Comparison of ENCODE assay signal across 20 cellular contexts in genomic region chr19:48296963-48297734, GRCh38. TPM values are rescaled to one million over a fixed set of nuclear protein-coding genes. Genes with fewer than 3 reads are reported as not detected.
DNase-seq lines count a peak whose midpoint lies in the region; ATAC-seq, FAIRE-seq and TF ChIP-seq lines count a peak whose summit lies in the region.
"Had no signal": no experiment of that assay in that cellular context is flagged by ENCODE, and none has a peak within 500 bp of the region (broad histone marks: within the 10 kb centered on the region; RNA-seq: fewer than 3 reads in every experiment).

No MANE protein-coding gene starts in this region.

- H2BK5ac ChIP-seq in H1 (ENCODE audit: low read depth, low read length), result peak overlapping the region; percentile 68; the same call in 1 of the 2 replicates
- no peak overlapping the region for H2BK5ac ChIP-seq in mesenchymal stem cell (ENCODE audit: low read depth, low read length, poor library complexity, severe bottlenecking)

- H3K23ac ChIP-seq in H1 (ENCODE audit: insufficient read length) (no peak overlapping the region), mesenchymal stem cell (ENCODE audit: low read length in 2 of 2) (no peak overlapping the region)

- no peak overlapping the region for H3K56ac ChIP-seq in H1 (replicated peaks; ENCODE audit: insufficient read length, low read depth, low read length)

- H2BK15ac ChIP-seq in H1 (ENCODE audit: low read length) (peak overlapping the region; percentile 36; the same call in 1 of the 2 replicates), mesenchymal stem cell (ENCODE audit: low read depth, poor library complexity, severe bottlenecking) (no peak overlapping the region)

- TF ChIP-seq POLR2A in H1 (IDR thresholded peaks at IDR 0.05; ENCODE audit: control extremely low read depth in 1 of 2, low read depth in 2 of 2, low read length in 2 of 2), result no peak

- TF ChIP-seq CTCF in H1 (IDR thresholded peaks at IDR 0.05; ENCODE audit: control extremely low read depth in 1 of 3, insufficient read depth in 1 of 3, low read depth in 1 of 3, low read length in 3 of 3) (peak; percentile 1 to 18 (median 13); a peak in 2 of 4 replicates), osteocyte (IDR thresholded peaks at IDR 0.05) (no peak)

- no peaks in the 10 kb centered on the region for H4K20me1 ChIP-seq in H1 (replicated peaks in 1 of 2; ENCODE audit: control insufficient read depth in 1 of 2, insufficient read depth in 2 of 2, low read length in 2 of 2)

- no peak for DNase-seq in stimulated activated naive CD8-positive, alpha-beta T cell treated with anti-CD3 and anti-CD28 coated beads, Interleukin-15, Interleukin-2, amounts not matched to agents 100 U/mL and 50 U/mL, for 24 hours
- DNase-seq in stimulated activated naive CD8-positive, alpha-beta T cell treated with anti-CD3 and anti-CD28 coated beads, Interleukin-15, amount 100 ng/mL, for 72 hours, result no peak
- DNase-seq in H1 (ENCODE audit: low read depth in 1 of 2, low spot score in 2 of 2), result peak in 1 of 2 experiments; percentile 60
- no peak for DNase-seq in mesenchymal stem cell
- DNase-seq in osteocyte (ENCODE audit: extremely low spot score, unreplicated experiment), result no peak
- no peak for DNase-seq in NCI-H187 (lab: John Stamatoyannopoulos, UW)
- DNase-seq: CD8-positive, alpha-beta T cell; DMS79; MM.1S; NCI-H1092 treated with DMSO at 0.1 percent for 48 hours; NCI-H146; NCI-H2081; NCI-H748 treated with DMSO at 0.1 percent for 48 hours; OCI-M1; SHP77 had no signal

- H2BK20ac ChIP-seq in H1 (ENCODE audit: low read length), result no peak overlapping the region

- H3K36me3 ChIP-seq in H1 (ENCODE audit: control insufficient read depth in 2 of 4, insufficient read depth in 4 of 4, low read length in 3 of 4) (no peaks in the 10 kb centered on the region), mesenchymal stem cell (ENCODE audit: control insufficient read depth in 1 of 2, insufficient read depth in 2 of 2, low read depth in 1 of 2, low read length in 2 of 2) (no peaks in the 10 kb centered on the region)

- H2AFZ ChIP-seq in H1 (ENCODE audit: low read length), result no peak overlapping the region
- H2AFZ ChIP-seq in mesenchymal stem cell (ENCODE audit: low read depth, low read length), result no peak overlapping the region

- H3K27me3 ChIP-seq in H1 (replicated peaks in 1 of 4; ENCODE audit: control insufficient read depth in 3 of 4, extremely low read depth in 1 of 4, insufficient read depth in 3 of 4, low read length in 3 of 4), result no peaks in the 10 kb centered on the region
- H3K27me3 ChIP-seq in mesenchymal stem cell (ENCODE audit: control insufficient read depth in 1 of 2, insufficient read depth in 1 of 2, low read length in 2 of 2), result peaks cover 7 to 21% of the 10 kb centered on the region in 2 experiments

- no peak for TF ChIP-seq EP300 in H1 (IDR thresholded peaks at IDR 0.05; ENCODE audit: borderline replicate concordance in 1 of 2, low read depth in 2 of 2, low read length in 2 of 2)

- H3K79me1 ChIP-seq in H1 (ENCODE audit: low read depth, low read length), result no peaks in the 10 kb centered on the region
- no peaks in the 10 kb centered on the region for H3K79me1 ChIP-seq in mesenchymal stem cell (replicated peaks; ENCODE audit: low read length, poor library complexity, severe bottlenecking)

- H4K91ac ChIP-seq in H1 (replicated peaks; ENCODE audit: insufficient read length, low read length) (peak overlapping the region; percentile 96), mesenchymal stem cell (ENCODE audit: low read length) (peak overlapping the region; percentile 46)

- FAIRE-seq in H1 (lab: Jason Lieb, UNC), result no peak
- FAIRE-seq: H54 had no signal

- peak overlapping the region in 1 of 2 donors; percentile 75 for H3K27ac Mint-ChIP-seq in stimulated activated naive CD8-positive, alpha-beta T cell treated with anti-CD3 and anti-CD28 coated beads, Interleukin-15, amount 100 ng/mL, for 72 hours
- H3K27ac Mint-ChIP-seq in osteocyte (ENCODE audit: unreplicated experiment), result no peak overlapping the region
- H3K27ac Mint-ChIP-seq in stimulated activated memory B cell treated with anti-CD40 and anti-IgM and Interleukin-4, amounts not matched to agents 10 μg/mL and 1 μg/mL and 100 μg/mL, for 72 hours, result no peak overlapping the region
- H3K27ac Mint-ChIP-seq: CD8-positive, alpha-beta T cell had no signal

- H3K79me2 ChIP-seq in H1 (ENCODE audit: control insufficient read depth in 1 of 2, insufficient read depth in 2 of 2, low read length in 2 of 2), result no peaks in the 10 kb centered on the region

- H3K27me3 Mint-ChIP-seq in stimulated activated naive CD8-positive, alpha-beta T cell treated with anti-CD3 and anti-CD28 coated beads, Interleukin-15, amount 100 ng/mL, for 72 hours, result no peaks in the 10 kb centered on the region
- peaks cover 6% of the 10 kb centered on the region for H3K27me3 Mint-ChIP-seq in osteocyte (ENCODE audit: unreplicated experiment)
- H3K27me3 Mint-ChIP-seq in stimulated activated memory B cell treated with anti-CD40 and anti-IgM and Interleukin-4, amounts not matched to agents 10 μg/mL and 1 μg/mL and 100 μg/mL, for 72 hours, result peaks cover 42% of the 10 kb centered on the region
- H3K27me3 Mint-ChIP-seq: IgD-negative memory B cell had no signal

- peak; percentile 23 for ATAC-seq in stimulated activated naive CD8-positive, alpha-beta T cell treated with anti-CD3 and anti-CD28 coated beads, Interleukin-15, Interleukin-2, amounts not matched to agents 100 U/mL and 50 U/mL, for 24 hours
- ATAC-seq in stimulated activated naive CD8-positive, alpha-beta T cell treated with anti-CD3 and anti-CD28 coated beads, Interleukin-15, amount 100 ng/mL, for 72 hours, result no peak
- ATAC-seq in stimulated activated memory B cell treated with anti-CD40 and anti-IgM and Interleukin-4, amounts not matched to agents 10 μg/mL and 1 μg/mL and 100 μg/mL, for 72 hours, result no peak
- ATAC-seq: CD8-positive, alpha-beta T cell had no signal

- H2BK12ac ChIP-seq in H1 (ENCODE audit: low read depth, low read length) (peak overlapping the region; percentile 93; the same call in 1 of the 2 replicates), mesenchymal stem cell (ENCODE audit: low read length in 2 of 2) (no peak overlapping the region)

- H3K4ac ChIP-seq in H1 (replicated peaks; ENCODE audit: insufficient read length, low read depth, low read length), result peak overlapping the region; percentile 81
- H3K4ac ChIP-seq in mesenchymal stem cell (ENCODE audit: low read depth in 1 of 2, low read length in 2 of 2), result no peak overlapping the region

- H3K9me3 ChIP-seq in H1 (ENCODE audit: insufficient read depth in 2 of 2, low read depth in 1 of 2, low read length in 1 of 2) (no peaks in the 10 kb centered on the region), mesenchymal stem cell (ENCODE audit: control insufficient read depth, low read length) (peaks cover 2% of the 10 kb centered on the region)

- H2BK120ac ChIP-seq in H1 (replicated peaks; ENCODE audit: low read depth, low read length) (peak overlapping the region; percentile 92), mesenchymal stem cell (ENCODE audit: low read depth, low read length) (no peak overlapping the region)

- H3K27ac ChIP-seq in H1 (ENCODE audit: low read depth, low read length) (no peak overlapping the region), mesenchymal stem cell (ENCODE audit: low read length, poor library complexity, severe bottlenecking) (no peak overlapping the region)
- H3K27ac ChIP-seq: SK-N-MC had no signal

- H3K36me3 Mint-ChIP-seq in osteocyte (ENCODE audit: unreplicated experiment), result no peaks in the 10 kb centered on the region
- no peaks in the 10 kb centered on the region for H3K36me3 Mint-ChIP-seq in stimulated activated memory B cell treated with anti-CD40 and anti-IgM and Interleukin-4, amounts not matched to agents 10 μg/mL and 1 μg/mL and 100 μg/mL, for 72 hours
- H3K36me3 Mint-ChIP-seq: CD8-positive, alpha-beta T cell; IgD-negative memory B cell had no signal

- H4K8ac ChIP-seq in H1 (ENCODE audit: extremely low read depth, insufficient read depth, low read length) (peak overlapping the region; percentile 74), mesenchymal stem cell (ENCODE audit: low read length) (no peak overlapping the region)

- H3K9me3 Mint-ChIP-seq in stimulated activated naive CD8-positive, alpha-beta T cell treated with anti-CD3 and anti-CD28 coated beads, Interleukin-15, amount 100 ng/mL, for 72 hours, result no peaks in the 10 kb centered on the region
- no peaks in the 10 kb centered on the region for H3K9me3 Mint-ChIP-seq in osteocyte (ENCODE audit: unreplicated experiment)
- no peaks in the 10 kb centered on the region for H3K9me3 Mint-ChIP-seq in stimulated activated memory B cell treated with anti-CD40 and anti-IgM and Interleukin-4, amounts not matched to agents 10 μg/mL and 1 μg/mL and 100 μg/mL, for 72 hours
- H3K9me3 Mint-ChIP-seq: CD8-positive, alpha-beta T cell; IgD-negative memory B cell had no signal

- H3K18ac ChIP-seq in H1 (ENCODE audit: extremely low read depth, low read length), result peak overlapping the region; percentile 62
- H3K18ac ChIP-seq in mesenchymal stem cell (ENCODE audit: low read depth in 1 of 2, low read length in 2 of 2), result no peak overlapping the region

- H3K4me2 ChIP-seq in H1 (ENCODE audit: insufficient read depth in 1 of 2, low read depth in 2 of 2, low read length in 2 of 2) (no peak overlapping the region), mesenchymal stem cell (ENCODE audit: low read length, poor library complexity, severe bottlenecking) (no peak overlapping the region)

- peaks cover 3% of the 10 kb centered on the region; the same call in 1 of the 2 replicates for H3K23me2 ChIP-seq in H1 (ENCODE audit: low read depth, low read length)

- H3K4me1 ChIP-seq in H1 (replicated peaks in 1 of 4; ENCODE audit: control insufficient read depth in 3 of 4, insufficient read depth in 4 of 4, low read length in 3 of 4), result peaks cover 0 to 14% (median under 1%) of the 10 kb centered on the region in 4 experiments; a peak in 3 of 7 replicates
- no peaks in the 10 kb centered on the region for H3K4me1 ChIP-seq in mesenchymal stem cell (ENCODE audit: control insufficient read depth, insufficient read depth, low read depth, low read length)

- no peak overlapping the region for H3K4me3 Mint-ChIP-seq in stimulated activated naive CD8-positive, alpha-beta T cell treated with anti-CD3 and anti-CD28 coated beads, Interleukin-15, amount 100 ng/mL, for 72 hours
- H3K4me3 Mint-ChIP-seq in osteocyte (ENCODE audit: unreplicated experiment), result no peak overlapping the region
- no peak overlapping the region for H3K4me3 Mint-ChIP-seq in stimulated activated memory B cell treated with anti-CD40 and anti-IgM and Interleukin-4, amounts not matched to agents 10 μg/mL and 1 μg/mL and 100 μg/mL, for 72 hours
- H3K4me3 Mint-ChIP-seq: CD8-positive, alpha-beta T cell; IgD-negative memory B cell had no signal

- peak overlapping the region; percentile 58 for H4K5ac ChIP-seq in H1 (ENCODE audit: insufficient read length, low read depth, low read length)

- CTCF ChIA-PET in H1 (lab: Charles Lee; ENCODE audit: partially characterized antibody), result interaction anchor here (0.5 to 2.5 kb wide), 10 partner anchors 10 to 283 kb away, joined by 3 to 10 read pairs (median 4); no protein-coding TSS in a partner anchor

- H3K9ac ChIP-seq in H1 (replicated peaks in 1 of 4; ENCODE audit: extremely low read depth in 1 of 4, low read depth in 3 of 4, low read length in 3 of 4) (no peak overlapping the region), mesenchymal stem cell (ENCODE audit: low read length) (no peak overlapping the region)

- POLR2A ChIA-PET in H1 (lab: Charles Lee; ENCODE audit: partially characterized antibody), result interaction anchor here (0.7 to 3.1 kb wide), 3 partner anchors 9 to 25 kb away, joined by 3 to 19 read pairs (median 3); no protein-coding TSS in a partner anchor

- whole genome bisulfite sequencing in H1 (ENCODE audit: extremely low coverage in 1 of 2, insufficient coverage in 1 of 2, insufficient read length in 1 of 2, insufficient replicate concordance in 2 of 2, low coverage in 1 of 2, low lambda C conversion rate in 2 of 2, missing lambda C conversion rate in 1 of 2), 2 experiments, result 89% methylated on average over 42 of the region's 42 CpGs; no CpG with 5 or more reads in 1 of the 2 experiments
- 92% methylated on average over 40 of the region's 42 CpGs for WGBS in mesenchymal stem cell

- TF ChIP-seq RAD21 in H1 (IDR thresholded peaks at IDR 0.05 in 1 of 2, conservative IDR thresholded peaks at IDR 0.05 in 1 of 2; ENCODE audit: low read depth in 2 of 2, low read length in 2 of 2), result 0 out of 4 replicates have a peak, but pooled peaks have one; percentile 9 to 20

- H3K4me1 Mint-ChIP-seq in stimulated activated naive CD8-positive, alpha-beta T cell treated with anti-CD3 and anti-CD28 coated beads, Interleukin-15, amount 100 ng/mL, for 72 hours, result no peaks in the 10 kb centered on the region
- H3K4me1 Mint-ChIP-seq in osteocyte (ENCODE audit: unreplicated experiment), result no peaks in the 10 kb centered on the region
- no peaks in the 10 kb centered on the region for H3K4me1 Mint-ChIP-seq in stimulated activated memory B cell treated with anti-CD40 and anti-IgM and Interleukin-4, amounts not matched to agents 10 μg/mL and 1 μg/mL and 100 μg/mL, for 72 hours
- H3K4me1 Mint-ChIP-seq: IgD-negative memory B cell had no signal

- H3K14ac ChIP-seq in H1 (ENCODE audit: insufficient read length), result no peak overlapping the region
- H3K14ac ChIP-seq in mesenchymal stem cell (ENCODE audit: low read length in 2 of 2), result no peak overlapping the region

- H3K4me3 ChIP-seq in H1 (ENCODE audit: extremely low read depth in 1 of 4, insufficient read depth in 2 of 4, low read depth in 3 of 4, low read length in 4 of 4) (no peak overlapping the region), mesenchymal stem cell (ENCODE audit: insufficient read depth in 1 of 2, low read depth in 1 of 2, low read length in 2 of 2) (no peak overlapping the region)
- H3K4me3 ChIP-seq: SK-N-MC had no signal

- H2AK5ac ChIP-seq in H1 (ENCODE audit: low read depth, low read length), result no peak overlapping the region
- H2AK5ac ChIP-seq in mesenchymal stem cell (ENCODE audit: low read length, severe bottlenecking), result no peak overlapping the region

RNA-seq across cellular contexts. Expression of gene ZNF114, which starts 27.3 kb away (rescaled TPM):
- 19.2 TPM in 2 replicates for total RNA-seq in H1 (2021; fragmentation: NEBNext Ultra II Directional; extraction: Animal tissue kit (Norgen Biotek cat#: 25700))
- polyA plus RNA-seq in H1 (2011; rRNA removed), result 7.3 and 8.2 TPM in 2 replicates
- polyA plus RNA-seq in H1 (2011; cell fraction: cytosol; rRNA removed), result 10.9 TPM
- 6.3 TPM for polyA plus RNA-seq in H1 (2011; cell fraction: nucleus; rRNA removed)
- polyA plus RNA-seq in H1 (2012, experiment 1 of 2), result 11.3 to 13.8 TPM (median 12.5 TPM) in 4 replicates
- polyA plus RNA-seq in H1 (2012, experiment 2 of 2), result 4.0 TPM
- polyA plus RNA-seq in H1 (2013, experiment 1 of 2), result 7.8 TPM
- polyA plus RNA-seq in H1 (2013, experiment 2 of 2), result 7.2 TPM
- 15.8 and 16.2 TPM in 2 replicates for polyA minus RNA-seq in H1 (2011; rRNA and poly(A)+ RNA removed)
- polyA minus RNA-seq in H1 (2011; cell fraction: cytosol; rRNA and poly(A)+ RNA removed), result 21.1 TPM
- polyA minus RNA-seq in H1 (2011; cell fraction: nucleus; rRNA and poly(A)+ RNA removed), result 25.6 TPM
- polyA plus RNA-seq in mesenchymal stem cell (2013, experiment 1 of 2), result 0.43 TPM
- 0.42 TPM for polyA plus RNA-seq in mesenchymal stem cell (2013, experiment 2 of 2)
- 0.97 and 0.99 TPM in 2 replicates for total RNA-seq in osteocyte
- total RNA-seq: CD8-positive, alpha-beta T cell; LHCN-M2 had no signal

RNA-seq across cellular contexts. Expression of gene EMP3, which starts 28.2 kb away (rescaled TPM):
- 18.4 and 20.9 TPM in 2 replicates for total RNA-seq in H1 (2021; fragmentation: NEBNext Ultra II Directional; extraction: Animal tissue kit (Norgen Biotek cat#: 25700))
- 65.9 and 87.8 TPM in 2 replicates for polyA plus RNA-seq in H1 (2011; rRNA removed)
- 37.7 TPM for polyA plus RNA-seq in H1 (2011; cell fraction: cytosol; rRNA removed)
- polyA plus RNA-seq in H1 (2011; cell fraction: nucleus; rRNA removed), result 31.1 TPM
- polyA plus RNA-seq in H1 (2012, experiment 1 of 2), result 25.5 to 38.5 TPM (median 37.6 TPM) in 4 replicates
- polyA plus RNA-seq in H1 (2012, experiment 2 of 2), result 38.7 TPM
- 44.8 TPM for polyA plus RNA-seq in H1 (2013, experiment 1 of 2)
- polyA plus RNA-seq in H1 (2013, experiment 2 of 2), result 54.5 TPM
- polyA minus RNA-seq in H1 (2011; rRNA and poly(A)+ RNA removed), result 23.6 and 26.4 TPM in 2 replicates
- 12.1 TPM for polyA minus RNA-seq in H1 (2011; cell fraction: cytosol; rRNA and poly(A)+ RNA removed)
- 15.2 TPM for polyA minus RNA-seq in H1 (2011; cell fraction: nucleus; rRNA and poly(A)+ RNA removed)
- polyA plus RNA-seq in mesenchymal stem cell (2013, experiment 1 of 2), result 450 TPM
- 450 TPM for polyA plus RNA-seq in mesenchymal stem cell (2013, experiment 2 of 2)
- total RNA-seq in osteocyte, result 201 and 212 TPM in 2 replicates

RNA-seq across cellular contexts. Expression of gene CARD8, which starts 41.4 kb away (rescaled TPM):
- total RNA-seq in H1 (2021; fragmentation: NEBNext Ultra II Directional; extraction: Animal tissue kit (Norgen Biotek cat#: 25700)), result 24.4 and 26.2 TPM in 2 replicates
- polyA plus RNA-seq in H1 (2011; rRNA removed), result 8.9 and 11.7 TPM in 2 replicates
- 14.9 TPM for polyA plus RNA-seq in H1 (2011; cell fraction: cytosol; rRNA removed)
- 30.3 TPM for polyA plus RNA-seq in H1 (2011; cell fraction: nucleus; rRNA removed)
- 17.1 to 23.6 TPM (median 19.8 TPM) in 4 replicates for polyA plus RNA-seq in H1 (2012, experiment 1 of 2)
- 4.2 TPM for polyA plus RNA-seq in H1 (2012, experiment 2 of 2)
- 18.2 TPM for polyA plus RNA-seq in H1 (2013, experiment 1 of 2)
- polyA plus RNA-seq in H1 (2013, experiment 2 of 2), result 17.6 TPM
- 15.2 and 15.4 TPM in 2 replicates for polyA minus RNA-seq in H1 (2011; rRNA and poly(A)+ RNA removed)
- 8.4 TPM for polyA minus RNA-seq in H1 (2011; cell fraction: cytosol; rRNA and poly(A)+ RNA removed)
- 35.4 TPM for polyA minus RNA-seq in H1 (2011; cell fraction: nucleus; rRNA and poly(A)+ RNA removed)
- polyA plus RNA-seq in mesenchymal stem cell (2013, experiment 1 of 2), result 29.2 TPM
- polyA plus RNA-seq in mesenchymal stem cell (2013, experiment 2 of 2), result 28.7 TPM
- 36.4 and 38.0 TPM in 2 replicates for total RNA-seq in osteocyte

Comparison
In these comparisons a context has a peak if more than half of its experiments do, and no peak if none do; other contexts are left out.
1. RNA of gene ZNF114, which starts 27.3 kb away (total RNA-seq): 19.2 TPM in H1; 0.97 to 0.99 TPM in osteocyte; every median in the first group is over 10 times any median in the second.